In the genomic region with DNA sequence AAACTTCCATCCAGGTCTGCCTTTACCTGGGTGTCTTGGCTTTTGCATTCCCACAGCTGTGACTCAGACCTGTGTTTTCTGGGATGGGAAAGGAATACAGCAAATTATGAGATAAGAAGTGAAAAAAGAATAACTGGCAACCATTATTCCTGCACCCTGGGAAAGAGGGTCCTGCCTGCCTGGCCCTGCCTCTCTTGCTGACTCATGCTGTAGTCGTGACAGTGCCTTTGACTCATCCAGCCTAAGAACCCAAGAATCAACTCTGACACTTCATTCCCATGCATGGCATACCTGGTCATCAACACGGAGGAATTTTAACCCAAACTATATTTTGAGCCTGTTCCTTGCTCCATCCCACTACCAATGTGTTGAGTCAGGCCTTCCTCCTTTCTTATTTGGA, we compare ENCODE assay signal across 15 cellular contexts.
DNase-seq lines count a peak whose midpoint lies in the region; ATAC-seq and TF ChIP-seq lines count a peak whose summit lies in the region.
"Had no signal": no experiment of that assay in that cellular context is flagged by ENCODE, and none has a peak within 500 bp of the region (broad histone marks: within the 10 kb centered on the region; RNA-seq: fewer than 3 reads in every experiment).

No MANE protein-coding gene starts in this region.

- no peak overlapping the region for H3K27ac ChIP-seq in breast epithelium
- no peak overlapping the region for H3K27ac ChIP-seq in SJSA1
- H3K27ac ChIP-seq: thoracic aorta had no signal

- no peak overlapping the region for H3K4me3 ChIP-seq in breast epithelium
- H3K4me3 ChIP-seq in SJSA1: no peak overlapping the region
- H3K4me3 ChIP-seq in fibroblast of pulmonary artery (replicated peaks; ENCODE audit: low read depth, low read length): no peak overlapping the region
- H3K4me3 ChIP-seq: thoracic aorta had no signal

- H3K4me1 Mint-ChIP-seq in MCF 10A (ENCODE audit: insufficient read depth, unreplicated experiment) (peaks cover 26% of the 10 kb centered on the region), type B pancreatic cell (ENCODE audit: unreplicated experiment) (peaks cover 4% of the 10 kb centered on the region)

- peak overlapping the region; percentile 75 for H3K27ac Mint-ChIP-seq in MCF 10A (ENCODE audit: low read depth, unreplicated experiment)
- no peak overlapping the region for H3K27ac Mint-ChIP-seq in type B pancreatic cell
- H3K27ac Mint-ChIP-seq: activated CD8-positive, alpha-beta T cell treated with anti-CD3 and anti-CD28 coated beads for 36 hours had no signal

- no peaks in the 10 kb centered on the region for H3K36me3 Mint-ChIP-seq in MCF 10A (ENCODE audit: insufficient read depth, unreplicated experiment)
- H3K36me3 Mint-ChIP-seq in type B pancreatic cell: no peaks in the 10 kb centered on the region

- POLR2A ChIA-PET in MCF 10A (lab: Yijun Ruan, JAX): interaction anchor here (0.6 kb wide), 1 partner anchor 191 kb away, joined by 3 read pairs; no protein-coding TSS in a partner anchor

- H3K27me3 Mint-ChIP-seq in MCF 10A (ENCODE audit: insufficient read depth, unreplicated experiment) (no peaks in the 10 kb centered on the region), type B pancreatic cell (no peaks in the 10 kb centered on the region)

- TF ChIP-seq POLR2A in breast epithelium (IDR thresholded peaks at IDR 0.05): no peak

- H3K4me3 Mint-ChIP-seq in MCF 10A (ENCODE audit: unreplicated experiment): no peak overlapping the region
- H3K4me3 Mint-ChIP-seq in type B pancreatic cell: no peak overlapping the region
- H3K4me3 Mint-ChIP-seq: activated CD8-positive, alpha-beta T cell treated with anti-CD3 and anti-CD28 coated beads for 36 hours had no signal

- BruUV-seq in MCF 10A (replicated peaks; lab: Mats Ljungman, UMichigan): no TSS peak

- H3K9me3 Mint-ChIP-seq in MCF 10A (ENCODE audit: unreplicated experiment): peaks cover 20% of the 10 kb centered on the region
- peaks cover 6% of the 10 kb centered on the region for H3K9me3 Mint-ChIP-seq in type B pancreatic cell
- H3K9me3 Mint-ChIP-seq: activated CD8-positive, alpha-beta T cell treated with anti-CD3 and anti-CD28 coated beads for 36 hours had no signal

- intact Hi-C loops in MCF 10A (cut with micrococcal nuclease): no loop called here
- intact Hi-C loops in breast epithelium (cut with DNase I; ENCODE audit: low total_unique reads): loop anchor here (10.0 kb wide), 1 partner anchor 467 kb away; no protein-coding TSS in a partner anchor

- TF ChIP-seq CTCF in MCF 10A (IDR thresholded peaks at IDR 0.05; ENCODE audit: unreplicated experiment): no peak
- no peak for TF ChIP-seq CTCF in breast epithelium (IDR thresholded peaks at IDR 0.05)
- TF ChIP-seq CTCF in fibroblast of pulmonary artery (IDR thresholded peaks at IDR 0.05; ENCODE audit: low read length, missing control alignments): no peak
- no peak for TF ChIP-seq CTCF in type B pancreatic cell (conservative IDR thresholded peaks at IDR 0.05)

- H3K36me3 ChIP-seq in breast epithelium (no peaks in the 10 kb centered on the region), SJSA1 (no peaks in the 10 kb centered on the region)
- H3K36me3 ChIP-seq: thoracic aorta had no signal

- H3K9me3 ChIP-seq in breast epithelium: no peaks in the 10 kb centered on the region
- H3K9me3 ChIP-seq in SJSA1 (replicated peaks): no peaks in the 10 kb centered on the region; the same call in 1 of the 2 replicates
- H3K9me3 ChIP-seq: thoracic aorta had no signal

- peak; percentile 83 for DNase-seq in MCF 10A (ENCODE audit: unreplicated experiment)
- DNase-seq in breast epithelium (ENCODE audit: low spot score in 2 of 2): no peak
- DNase-seq in SJSA1 (ENCODE audit: low read depth in 1 of 2, low spot score in 2 of 2): peak; percentile 33 to 48
- DNase-seq in fibroblast of pulmonary artery (ENCODE audit: low read depth): peak; percentile 63
- no peak for DNase-seq in type B pancreatic cell (ENCODE audit: extremely low spot score, unreplicated experiment)
- no peak for DNase-seq in NCI-H345 treated with DMSO at 0.1 percent for 48 hours (lab: John Stamatoyannopoulos, UW; ENCODE audit: unreplicated experiment)
- DNase-seq: activated CD8-positive, alpha-beta T cell treated with anti-CD3 and anti-CD28 coated beads for 36 hours; central memory CD4-positive, alpha-beta T cell; DMS79 treated with DMSO at 0.1 percent for 48 hours; NCI-H1105; NCI-H510A treated with DMSO at 0.1 percent for 48 hours had no signal

- no peaks in the 10 kb centered on the region for H3K27me3 ChIP-seq in breast epithelium
- no peaks in the 10 kb centered on the region; the same call in 1 of the 2 replicates for H3K27me3 ChIP-seq in SJSA1 (replicated peaks)

- no peak for ATAC-seq in GM19452 (IDR thresholded peaks at IDR 0.05; ENCODE audit: unreplicated experiment)
- no peak for ATAC-seq in GM18858 (IDR thresholded peaks at IDR 0.05; ENCODE audit: unreplicated experiment)
- ATAC-seq: activated CD8-positive, alpha-beta T cell treated with anti-CD3 and anti-CD28 coated beads for 36 hours; Panc1 had no signal

- H3K4me1 ChIP-seq in breast epithelium (no peaks in the 10 kb centered on the region), SJSA1 (replicated peaks) (peaks cover 13% of the 10 kb centered on the region)

- CTCF ChIA-PET in MCF 10A (lab: Yijun Ruan, JAX): no interaction called here

Comparison
In these comparisons a context has a peak if more than half of its experiments do, and no peak if none do; other contexts are left out.
1. DNase-seq: peak in MCF 10A (single experiment), SJSA1 (2 of 2) and fibroblast of pulmonary artery (single experiment); none in breast epithelium (0 of 2), type B pancreatic cell (single experiment) and NCI-H345 treated with DMSO at 0.1 percent for 48 hours (single experiment).